Comparison of ENCODE assay signal across 15 cellular contexts in the genomic region with DNA sequence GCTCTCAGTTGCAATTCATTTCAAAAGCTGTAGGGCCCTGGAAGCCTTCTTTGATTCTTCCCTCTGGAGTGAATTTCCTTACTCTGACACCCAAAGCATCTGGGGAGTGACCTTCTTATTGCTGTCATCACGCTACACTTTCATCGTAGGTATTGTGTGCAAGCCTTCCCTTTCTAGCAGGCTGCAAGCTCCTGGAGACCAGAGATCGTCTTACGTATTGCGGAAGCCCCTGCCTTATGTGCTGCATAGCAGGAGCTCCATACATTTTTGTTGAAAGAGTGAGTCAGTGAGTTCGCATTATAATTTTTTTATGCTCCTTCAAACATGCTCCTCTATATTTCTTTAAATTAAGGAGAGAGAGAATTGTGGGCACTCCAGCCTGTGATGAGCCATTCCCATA. TPM values are rescaled to one million over a fixed set of nuclear protein-coding genes. Genes with fewer than 3 reads are reported as not detected.
A peak's percentile ranks its signal among the peaks of the same experiment; 100 is the strongest.
DNase-seq lines count a peak whose midpoint lies in the region; ATAC-seq and TF ChIP-seq lines count a peak whose summit lies in the region.
"Had no signal": no experiment of that assay in that cellular context is flagged by ENCODE, and none has a peak within 500 bp of the region (broad histone marks: within the 10 kb centered on the region; RNA-seq: fewer than 3 reads in every experiment).

No MANE protein-coding gene starts in this region.

- peaks cover 21% of the 10 kb centered on the region for H3F3A ChIP-seq in neural progenitor cell (ENCODE audit: low read depth)

- peaks cover 12% of the 10 kb centered on the region for H3K36me3 Mint-ChIP-seq in neural progenitor cell
- H3K36me3 Mint-ChIP-seq: CD4-positive, alpha-beta memory T cell had no signal

- no peak for TF ChIP-seq CTCF in IMR-90 (conservative IDR thresholded peaks at IDR 0.05; ENCODE audit: low read depth, low read length)
- TF ChIP-seq CTCF in astrocyte of the spinal cord (IDR thresholded peaks at IDR 0.05; ENCODE audit: low read depth, low read length), result no peak
- TF ChIP-seq CTCF in neural progenitor cell (IDR thresholded peaks at IDR 0.05), result no peak

- H4K20me1 ChIP-seq in IMR-90 (ENCODE audit: insufficient read depth, low read length) (no peaks in the 10 kb centered on the region), Karpas-422 (ENCODE audit: insufficient read depth, low read depth, low read length) (no peaks in the 10 kb centered on the region), neural progenitor cell (ENCODE audit: low read depth) (no peaks in the 10 kb centered on the region)

- H3K36me3 ChIP-seq in IMR-90 (ENCODE audit: control insufficient read depth, insufficient read depth, low read length), result no peaks in the 10 kb centered on the region
- no peaks in the 10 kb centered on the region for H3K36me3 ChIP-seq in Karpas-422 (ENCODE audit: insufficient read depth, low read length)
- H3K36me3 ChIP-seq in neural progenitor cell, result no peaks in the 10 kb centered on the region
- H3K36me3 ChIP-seq: BE2C, HAP-1 had no signal

- H3K27ac ChIP-seq in IMR-90 (ENCODE audit: insufficient read depth, low read length) (peak overlapping the region; percentile 42; the same call in 1 of the 2 replicates), Karpas-422 (ENCODE audit: low read length) (no peak overlapping the region), neural progenitor cell (no peak overlapping the region)
- H3K27ac ChIP-seq: C4-2B had no signal

- no peak overlapping the region for H2AK9ac ChIP-seq in IMR-90 (replicated peaks; ENCODE audit: low read depth, low read length, poor library complexity)

- no peak overlapping the region for H2BK15ac ChIP-seq in IMR-90 (ENCODE audit: low read depth, low read length)

- no peak overlapping the region for H3K14ac ChIP-seq in IMR-90 (replicated peaks; ENCODE audit: low read depth, low read length)

- H3K27ac Mint-ChIP-seq in neural progenitor cell, result no peak overlapping the region
- H3K27ac Mint-ChIP-seq: CD4-positive, alpha-beta memory T cell had no signal

- H2BK5ac ChIP-seq in IMR-90 (ENCODE audit: low read depth, low read length, poor library complexity, severe bottlenecking), result no peak overlapping the region

- H3K27me3 Mint-ChIP-seq in neural progenitor cell (ENCODE audit: insufficient read depth, low read depth), result peaks cover 2% of the 10 kb centered on the region

- H3K4me3 ChIP-seq in IMR-90 (ENCODE audit: insufficient read depth, low read depth, low read length) (no peak overlapping the region), astrocyte of the spinal cord (ENCODE audit: low read depth, low read length) (no peak overlapping the region), Karpas-422 (ENCODE audit: low read length) (no peak overlapping the region), neural progenitor cell (no peak overlapping the region)
- H3K4me3 ChIP-seq: HAP-1 had no signal

- no peak for TF ChIP-seq RAD21 in IMR-90 (IDR thresholded peaks at IDR 0.05; ENCODE audit: low read length)

- H3K9me1 ChIP-seq in IMR-90 (ENCODE audit: insufficient read depth, low read length), result no peaks in the 10 kb centered on the region

- no peaks in the 10 kb centered on the region for H3K9me3 ChIP-seq in IMR-90 (ENCODE audit: control insufficient read depth, insufficient read depth, low read length)
- H3K9me3 ChIP-seq in Karpas-422 (ENCODE audit: low read length), result no peaks in the 10 kb centered on the region
- no peaks in the 10 kb centered on the region for H3K9me3 ChIP-seq in neural progenitor cell (ENCODE audit: low read depth)
- H3K9me3 ChIP-seq: BE2C, HAP-1 had no signal

- H3K4me2 ChIP-seq in IMR-90 (ENCODE audit: low read depth, low read length) (no peak overlapping the region), Karpas-422 (ENCODE audit: low read depth, low read length, poor library complexity, severe bottlenecking) (no peak overlapping the region), neural progenitor cell (no peak overlapping the region)

- dilution Hi-C loops in IMR-90 (cut with HindIII; ENCODE audit: low sequenced_read_pairs, unreplicated experiment), result no loop called here

- no TSS peak for BruUV-seq in IMR-90 (replicated peaks; lab: Mats Ljungman, UMichigan)

- in situ Hi-C loops in IMR-90 (cut with MboI; ENCODE audit: low sequenced_read_pairs) (no loop called here), astrocyte of the spinal cord (cut with HindIII; ENCODE audit: low sequenced_read_pairs) (no loop called here)

- no CpG with 5 or more reads among the region's 6 CpGs for WGBS in IMR-90 (ENCODE audit: extremely low coverage in 2 of 2, insufficient read length in 1 of 2), 2 experiments

- no peak overlapping the region for H4K91ac ChIP-seq in IMR-90 (ENCODE audit: insufficient read depth, low read depth, low read length)

- H4K8ac ChIP-seq in IMR-90 (ENCODE audit: low read depth in 2 of 2, low read length in 2 of 2), result no peak overlapping the region

- no peak overlapping the region for H3K56ac ChIP-seq in IMR-90 (ENCODE audit: extremely low read depth, insufficient read depth, low read length)

- no peaks in the 10 kb centered on the region for H3K9me2 ChIP-seq in Karpas-422 (replicated peaks; ENCODE audit: insufficient read depth, low read length)

- no peak overlapping the region for H3K4me3 Mint-ChIP-seq in neural progenitor cell
- H3K4me3 Mint-ChIP-seq: CD4-positive, alpha-beta memory T cell had no signal

- intact Hi-C loops in IMR-90 (cut with micrococcal nuclease), result no loop called here

- H3K4me1 Mint-ChIP-seq in neural progenitor cell, result peaks cover 36% of the 10 kb centered on the region
- H3K4me1 Mint-ChIP-seq: CD4-positive, alpha-beta memory T cell had no signal

- no peak overlapping the region for H4K5ac ChIP-seq in IMR-90 (ENCODE audit: low read depth, low read length)

- POLR2A ChIA-PET in IMR-90 (lab: Charles Lee; ENCODE audit: unreplicated experiment), result no interaction called here

- DNase-seq in IMR-90 (peak; percentile 80), astrocyte of the spinal cord (ENCODE audit: low read depth, low spot score) (peak; percentile 12), left kidney (ENCODE audit: low read depth, low spot score) (peak; percentile 18), Karpas-422 (no peak), neural progenitor cell (ENCODE audit: low spot score) (no peak)
- DNase-seq: BE2C; CD4-positive, alpha-beta memory T cell; DMS153; DMS79 treated with DMSO at 0.1 percent for 48 hours; EL had no signal

- H3K23ac ChIP-seq in IMR-90 (ENCODE audit: low read depth, low read length), result no peak overlapping the region

- no peaks in the 10 kb centered on the region for H3K79me1 ChIP-seq in IMR-90 (ENCODE audit: low read depth in 1 of 2, low read length in 2 of 2)

- H3K9ac ChIP-seq in IMR-90 (ENCODE audit: low read depth, low read length), result no peak overlapping the region
- no peak overlapping the region for H3K9ac ChIP-seq in Karpas-422 (ENCODE audit: low read length)
- no peak overlapping the region for H3K9ac ChIP-seq in neural progenitor cell

- H3K4ac ChIP-seq in IMR-90 (ENCODE audit: low read depth, low read length), result no peak overlapping the region

- peaks cover 14% of the 10 kb centered on the region; the same call in 1 of the 2 replicates for H3K4me1 ChIP-seq in IMR-90 (ENCODE audit: control insufficient read depth, insufficient read depth, low read length)
- no peaks in the 10 kb centered on the region for H3K4me1 ChIP-seq in Karpas-422 (ENCODE audit: low read length)
- peaks cover 27% of the 10 kb centered on the region for H3K4me1 ChIP-seq in neural progenitor cell
- H3K4me1 ChIP-seq: BE2C, HAP-1 had no signal

- peaks cover 5% of the 10 kb centered on the region for H3K9me3 Mint-ChIP-seq in neural progenitor cell

- ATAC-seq in IMR-90 (ENCODE audit: low read depth), result peak; percentile 46
- ATAC-seq in GM18505 (IDR thresholded peaks at IDR 0.05; ENCODE audit: unreplicated experiment), result no peak
- no peak for ATAC-seq in HG02763 (IDR thresholded peaks at IDR 0.05; ENCODE audit: unreplicated experiment)
- ATAC-seq: HepG2 had no signal

- H3K79me2 ChIP-seq in Karpas-422 (ENCODE audit: low read length), result no peaks in the 10 kb centered on the region
- no peaks in the 10 kb centered on the region for H3K79me2 ChIP-seq in neural progenitor cell (ENCODE audit: low read depth)

- H2BK120ac ChIP-seq in IMR-90 (ENCODE audit: low read depth, low read length), result no peak overlapping the region

- no peak overlapping the region for H2AK5ac ChIP-seq in IMR-90 (ENCODE audit: low read depth, low read length)

- CTCF ChIA-PET in IMR-90 (lab: Yijun Ruan, JAX), result interaction anchor here (1.6 kb wide), 1 partner anchor 9 kb away, joined by 6 read pairs; no protein-coding TSS in a partner anchor

- no peak overlapping the region; the same call in 1 of the 2 replicates for H3K18ac ChIP-seq in IMR-90 (ENCODE audit: low read depth, low read length)

- H2AFZ ChIP-seq in IMR-90 (replicated peaks; ENCODE audit: low read length, poor library complexity), result no peak overlapping the region
- no peak overlapping the region for H2AFZ ChIP-seq in Karpas-422 (ENCODE audit: low read length)
- no peak overlapping the region for H2AFZ ChIP-seq in neural progenitor cell (replicated peaks)

- H3K27me3 ChIP-seq in IMR-90 (ENCODE audit: control insufficient read depth, insufficient read depth, low read length), result peaks cover 2% of the 10 kb centered on the region; the same call in 1 of the 2 replicates
- no peaks in the 10 kb centered on the region for H3K27me3 ChIP-seq in Karpas-422 (ENCODE audit: low read length)
- H3K27me3 ChIP-seq in neural progenitor cell, result peaks cover 4% of the 10 kb centered on the region

- H2BK20ac ChIP-seq in IMR-90 (ENCODE audit: low read depth, low read length), result no peak overlapping the region

- TF ChIP-seq POLR2A in IMR-90 (IDR thresholded peaks at IDR 0.05; ENCODE audit: low read depth, low read length), result no peak
- TF ChIP-seq POLR2A in GM18505 (IDR thresholded peaks at IDR 0.05; ENCODE audit: borderline replicate concordance, extremely low read depth, insufficient read depth, insufficient read length), result no peak

TF ChIP-seq in IMR-90, 13 proteins besides CTCF, POLR2A, EP300 and RAD21:
- peak; percentile 38; the same call in 1 of the 2 replicates for TF ChIP-seq CEBPB (IDR thresholded peaks at IDR 0.05; ENCODE audit: low read depth, low read length)
- TF ChIP-seq MAFK (IDR thresholded peaks at IDR 0.05; ENCODE audit: low read depth, low read length), result no peak
TF ChIP-seq in IMR-90: peak in this region for 1.

RNA-seq across cellular contexts. Expression of gene TMEM218, which starts 21.2 kb away (rescaled TPM):
- total RNA-seq in IMR-90 (2012; rRNA removed), result 19.4 and 24.4 TPM in 2 replicates
- polyA plus RNA-seq in IMR-90 (2012; rRNA removed), result 17.7 and 23.0 TPM in 2 replicates
- 22.3 and 22.4 TPM in 2 replicates for polyA plus RNA-seq in IMR-90 (2012; cell fraction: cytosol; rRNA removed)
- polyA plus RNA-seq in IMR-90 (2012; cell fraction: nucleus; rRNA removed; ENCODE audit: low replicate concordance), result 16.7 and 47.5 TPM in 2 replicates
- 23.2 and 46.9 TPM in 2 replicates for total RNA-seq in Karpas-422 (2014; rRNA removed; shearing (Covaris generic); ENCODE audit: low replicate concordance)
- 44.1 and 47.9 TPM in 2 replicates for total RNA-seq in neural progenitor cell (ENCODE audit: low replicate concordance)

RNA-seq across cellular contexts. Expression of gene PKNOX2, which starts 32.0 kb away (rescaled TPM):
- total RNA-seq in IMR-90 (2012; rRNA removed) (0.72 and 1.1 TPM in 2 replicates), neural progenitor cell (ENCODE audit: low replicate concordance) (4.3 and 7.2 TPM in 2 replicates)
- polyA plus RNA-seq in IMR-90 (2012; rRNA removed), result 1.7 and 2.3 TPM in 2 replicates
- polyA plus RNA-seq in IMR-90 (2012; cell fraction: cytosol; rRNA removed), result 1.4 and 1.6 TPM in 2 replicates
- polyA plus RNA-seq in IMR-90 (2012; cell fraction: nucleus; rRNA removed; ENCODE audit: low replicate concordance), result 1.7 and 2.4 TPM in 2 replicates
- total RNA-seq in Karpas-422 (2014; rRNA removed; shearing (Covaris generic); ENCODE audit: low replicate concordance), result 0.18 and 1.5 TPM in 2 replicates
- total RNA-seq: CD4-positive, alpha-beta memory T cell; HepG2 had no signal
- polyA plus RNA-seq: CD4-positive, alpha-beta memory T cell; HepG2 had no signal

Comparison
In these comparisons a context has a peak if more than half of its experiments do, and no peak if none do; other contexts are left out.
1. DNase-seq: peak in IMR-90 (single experiment), astrocyte of the spinal cord (single experiment) and left kidney (single experiment); none in Karpas-422 (single experiment) and neural progenitor cell (single experiment).